In the genomic region with DNA sequence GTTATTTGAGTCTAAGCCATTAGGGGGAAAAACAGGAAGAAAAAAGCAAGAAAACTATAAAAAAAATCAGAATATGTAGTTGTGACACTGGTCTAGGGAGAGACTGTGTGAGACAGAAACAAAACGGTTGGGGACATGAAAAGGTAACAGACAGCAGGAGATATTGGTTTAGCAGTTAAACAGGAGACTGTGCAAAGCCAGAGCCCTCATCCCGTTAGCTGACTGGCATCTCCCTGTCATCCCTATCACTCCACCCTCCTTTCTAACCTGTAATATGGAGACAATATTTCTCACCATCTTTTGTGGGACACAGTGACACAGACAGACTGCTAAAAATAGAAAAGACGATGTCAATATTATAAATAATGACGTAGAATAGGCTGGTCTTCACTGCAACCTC, we compare ENCODE assay signal across 16 cellular contexts.
DNase-seq lines count a peak whose midpoint lies in the region; ATAC-seq and TF ChIP-seq lines count a peak whose summit lies in the region.
"Had no signal": no experiment of that assay in that cellular context is flagged by ENCODE, and none has a peak within 500 bp of the region (broad histone marks: within the 10 kb centered on the region; RNA-seq: fewer than 3 reads in every experiment).

No MANE protein-coding gene starts in this region.

- H3K27me3 Mint-ChIP-seq in neural progenitor cell (ENCODE audit: insufficient read depth, low read depth): peaks cover 2% of the 10 kb centered on the region
- H3K27me3 Mint-ChIP-seq: activated CD4-positive, alpha-beta T cell treated with anti-CD3 and anti-CD28 coated beads, Interleukin-2, amount 10 ng/mL, durations not matched to agents 7 days and 5 days had no signal

- H3K36me3 Mint-ChIP-seq in neural progenitor cell: no peaks in the 10 kb centered on the region
- H3K36me3 Mint-ChIP-seq: activated naive CD8-positive, alpha-beta T cell; stimulated activated naive B cell treated with anti-CD40 and anti-IgM and Interleukin-4, amounts not matched to agents 10 μg/mL and 1 μg/mL and 100 μg/mL, for 72 hours; T-cell had no signal

- H3K27ac Mint-ChIP-seq in neural progenitor cell: no peak overlapping the region
- H3K27ac Mint-ChIP-seq: activated CD4-positive, alpha-beta T cell treated with anti-CD3 and anti-CD28 coated beads, Interleukin-2, amount 10 ng/mL, durations not matched to agents 7 days and 5 days; activated naive CD8-positive, alpha-beta T cell; CD4-positive, alpha-beta T cell; stimulated activated naive B cell treated with anti-CD40 and anti-IgM and Interleukin-4, amounts not matched to agents 10 μg/mL and 1 μg/mL and 100 μg/mL, for 72 hours; T-cell had no signal

- peaks cover 14% of the 10 kb centered on the region for H3K4me1 Mint-ChIP-seq in neural progenitor cell
- H3K4me1 Mint-ChIP-seq: activated CD4-positive, alpha-beta T cell treated with anti-CD3 and anti-CD28 coated beads, Interleukin-2, amount 10 ng/mL, durations not matched to agents 7 days and 5 days; T-cell had no signal

- H3K9ac ChIP-seq in neural progenitor cell: no peak overlapping the region

- no peaks in the 10 kb centered on the region for H3K9me3 Mint-ChIP-seq in neural progenitor cell
- H3K9me3 Mint-ChIP-seq: activated CD4-positive, alpha-beta T cell treated with anti-CD3 and anti-CD28 coated beads, Interleukin-2, amount 10 ng/mL, durations not matched to agents 7 days and 5 days; CD4-positive, alpha-beta T cell; stimulated activated naive B cell treated with anti-CD40 and anti-IgM and Interleukin-4, amounts not matched to agents 10 μg/mL and 1 μg/mL and 100 μg/mL, for 72 hours; T-cell had no signal

- H3K27me3 ChIP-seq in neural progenitor cell: no peaks in the 10 kb centered on the region
- H3K27me3 ChIP-seq: pancreas had no signal

- no peaks in the 10 kb centered on the region for H3K4me1 ChIP-seq in neural progenitor cell
- H3K4me1 ChIP-seq: pancreas had no signal

- peak; percentile 32 for DNase-seq in SK-N-DZ (ENCODE audit: low spot score)
- DNase-seq in neural progenitor cell (ENCODE audit: low spot score): no peak
- DNase-seq in GDM1 (lab: John Stamatoyannopoulos, UW): no peak
- DNase-seq: activated CD4-positive, alpha-beta T cell treated with anti-CD3 and anti-CD28 coated beads, Interleukin-2, amount 10 ng/mL, durations not matched to agents 7 days and 5 days; CD4-positive, alpha-beta T cell; cerebellar nuclear complex; T-cell had no signal

- no peak overlapping the region for H3K4me2 ChIP-seq in neural progenitor cell

- no peaks in the 10 kb centered on the region for H3K9me3 ChIP-seq in neural progenitor cell (ENCODE audit: low read depth)
- H3K9me3 ChIP-seq: pancreas, thoracic aorta had no signal

- H3K4me3 Mint-ChIP-seq in neural progenitor cell: no peak overlapping the region
- H3K4me3 Mint-ChIP-seq: activated CD4-positive, alpha-beta T cell treated with anti-CD3 and anti-CD28 coated beads, Interleukin-2, amount 10 ng/mL, durations not matched to agents 7 days and 5 days; activated naive CD8-positive, alpha-beta T cell; CD4-positive, alpha-beta T cell; stimulated activated naive B cell treated with anti-CD40 and anti-IgM and Interleukin-4, amounts not matched to agents 10 μg/mL and 1 μg/mL and 100 μg/mL, for 72 hours; T-cell had no signal

- no peak for TF ChIP-seq CTCF in neural progenitor cell (IDR thresholded peaks at IDR 0.05)

- H3F3A ChIP-seq in neural progenitor cell (ENCODE audit: low read depth): no peaks in the 10 kb centered on the region

- no peaks in the 10 kb centered on the region for H3K79me2 ChIP-seq in neural progenitor cell (ENCODE audit: low read depth)

- H3K36me3 ChIP-seq in neural progenitor cell: no peaks in the 10 kb centered on the region
- H3K36me3 ChIP-seq: pancreas, thoracic aorta had no signal

- peak overlapping the region; percentile 53 for H2AFZ ChIP-seq in neural progenitor cell (replicated peaks)

- no peaks in the 10 kb centered on the region for H4K20me1 ChIP-seq in neural progenitor cell (ENCODE audit: low read depth)

- peak; percentile 5 for ATAC-seq in GM18870 (IDR thresholded peaks at IDR 0.05; ENCODE audit: unreplicated experiment)
- ATAC-seq in HG02973 (IDR thresholded peaks at IDR 0.05; ENCODE audit: unreplicated experiment): peak; percentile 17
- no peak for ATAC-seq in GM19035 (IDR thresholded peaks at IDR 0.05; ENCODE audit: unreplicated experiment)
- no peak for ATAC-seq in HG03175 (IDR thresholded peaks at IDR 0.05; ENCODE audit: unreplicated experiment)
- ATAC-seq in HG02571 (IDR thresholded peaks at IDR 0.05; ENCODE audit: unreplicated experiment): no peak

- H3K4me3 ChIP-seq in neural progenitor cell: no peak overlapping the region
- H3K4me3 ChIP-seq: pancreas, thoracic aorta had no signal

- no peak overlapping the region for H3K27ac ChIP-seq in neural progenitor cell
- H3K27ac ChIP-seq: pancreas, thoracic aorta had no signal

Comparison
In these comparisons a context has a peak if more than half of its experiments do, and no peak if none do; other contexts are left out.
1. ATAC-seq: peak in GM18870 (single experiment) and HG02973 (single experiment); none in GM19035 (single experiment), HG03175 (single experiment) and HG02571 (single experiment).